ENCODE assay signal across 14 cellular contexts in the genomic region with DNA sequence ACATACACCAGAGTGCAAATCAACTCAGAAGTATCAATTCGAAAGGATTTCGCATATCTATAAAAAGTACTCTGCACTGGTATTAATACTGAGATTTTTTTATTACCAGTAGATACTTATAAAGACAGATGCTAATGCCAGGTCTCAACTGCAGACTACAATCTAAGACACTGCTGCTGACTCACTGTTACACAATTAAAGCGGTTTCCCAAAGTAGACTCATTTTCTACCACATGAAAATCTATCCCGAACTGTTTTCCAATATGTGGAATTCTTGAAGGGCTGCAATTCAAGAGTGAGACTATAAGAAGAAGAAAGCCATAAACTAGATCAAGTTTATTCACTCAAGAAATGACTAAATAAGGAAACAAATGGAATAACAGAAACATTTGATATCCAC. TPM values are rescaled to one million over a fixed set of nuclear protein-coding genes. Genes with fewer than 3 reads are reported as not detected.
DNase-seq lines count a peak whose midpoint lies in the region; ATAC-seq, FAIRE-seq and TF ChIP-seq lines count a peak whose summit lies in the region.
"Had no signal": no experiment of that assay in that cellular context is flagged by ENCODE, and none has a peak within 500 bp of the region (broad histone marks: within the 10 kb centered on the region; RNA-seq: fewer than 3 reads in every experiment).

No MANE protein-coding gene starts in this region.

- H2AFZ ChIP-seq in HCT116 (ENCODE audit: low read depth, low read length, poor library complexity, severe bottlenecking) = no peak overlapping the region
- H2AFZ ChIP-seq in astrocyte (ENCODE audit: low read depth, low read length) = no peak overlapping the region

- H3K4me2 ChIP-seq in HCT116 (ENCODE audit: low read length) (peak overlapping the region; percentile 65), astrocyte (ENCODE audit: low read length) (peak overlapping the region; percentile 66)

- H3K9me2 ChIP-seq in HCT116 (ENCODE audit: insufficient read depth) = no peaks in the 10 kb centered on the region

- peaks cover 48% of the 10 kb centered on the region for H3K79me2 ChIP-seq in HCT116 (ENCODE audit: insufficient read depth, low read length)
- peaks cover 66% of the 10 kb centered on the region for H3K79me2 ChIP-seq in astrocyte (ENCODE audit: insufficient read depth, low read length)

- ATAC-seq in HCT116 (peak; percentile 79), GM19328 (IDR thresholded peaks at IDR 0.05; ENCODE audit: unreplicated experiment) (no peak)

- no peak for TF ChIP-seq EP300 in suprapubic skin (IDR thresholded peaks at IDR 0.05)

- H3K9me3 Mint-ChIP-seq in astrocyte (ENCODE audit: unreplicated experiment) = no peaks in the 10 kb centered on the region

- WGBS in suprapubic skin = 63% methylated on average over 4 of the region's 4 CpGs

- FAIRE-seq in astrocyte (lab: Jason Lieb, UNC) = peak; percentile 83
- peak; percentile 72 for FAIRE-seq in islet of Langerhans (lab: Jason Lieb, UNC)
- FAIRE-seq: GM18507 had no signal

- H3K9ac ChIP-seq in HCT116 (ENCODE audit: low read length) (peak overlapping the region; percentile 11; the same call in 1 of the 2 replicates), astrocyte (ENCODE audit: low read length) (peak overlapping the region; percentile 50)

- H3K4me1 ChIP-seq in HCT116 (ENCODE audit: control insufficient read depth in 1 of 2, insufficient read depth in 2 of 2, low read length in 2 of 2) = peaks cover 55 to 60% of the 10 kb centered on the region in 2 experiments
- H3K4me1 ChIP-seq in astrocyte (ENCODE audit: insufficient read depth, low read length) = peaks cover 34% of the 10 kb centered on the region
- peaks cover 19% of the 10 kb centered on the region for H3K4me1 ChIP-seq in suprapubic skin
- H3K4me1 ChIP-seq: BE2C had no signal

- H3K27me3 ChIP-seq in HCT116 (ENCODE audit: insufficient read depth, low read length) (no peaks in the 10 kb centered on the region), astrocyte (ENCODE audit: insufficient read depth, low read length) (no peaks in the 10 kb centered on the region), suprapubic skin (no peaks in the 10 kb centered on the region)
- H3K27me3 ChIP-seq: BE2C, vagina had no signal

- intact Hi-C loops in HCT116 (cut with micrococcal nuclease) = no loop called here

- no peak overlapping the region for H3K4me3 ChIP-seq in AG04449 (ENCODE audit: low read depth, low read length)
- peak overlapping the region in 1 of 2 experiments; percentile 19; a peak in 1 of 4 replicates for H3K4me3 ChIP-seq in HCT116 (replicated peaks in 1 of 2; ENCODE audit: low read depth in 1 of 2, low read length in 2 of 2)
- no peak overlapping the region for H3K4me3 ChIP-seq in astrocyte (ENCODE audit: insufficient read depth, low read depth, low read length)
- no peak overlapping the region for H3K4me3 ChIP-seq in suprapubic skin
- H3K4me3 ChIP-seq: vagina had no signal

- H3K36me3 Mint-ChIP-seq in astrocyte (ENCODE audit: low read depth, unreplicated experiment) = no peaks in the 10 kb centered on the region

- no peak for TF ChIP-seq RAD21 in HCT116 (IDR thresholded peaks at IDR 0.05; ENCODE audit: low read depth)

- no peaks in the 10 kb centered on the region for H3K27me3 Mint-ChIP-seq in astrocyte (ENCODE audit: low read depth, unreplicated experiment)

- POLR2A ChIA-PET in AG04449 (lab: Yijun Ruan, JAX) = no interaction called here
- POLR2A ChIA-PET in HCT116 (lab: Charles Lee) = no interaction called here

- CTCF ChIA-PET in AG04449 (lab: Yijun Ruan, JAX) (no interaction called here), HCT116 (lab: Charles Lee) (no interaction called here)

- peak overlapping the region; percentile 96 for H3K27ac Mint-ChIP-seq in astrocyte (ENCODE audit: unreplicated experiment)
- H3K27ac Mint-ChIP-seq: nephron progenitor cell had no signal

- no peaks in the 10 kb centered on the region for H3K9me3 ChIP-seq in HCT116 (ENCODE audit: control insufficient read depth in 1 of 2, insufficient read depth in 1 of 2, low read depth in 1 of 2, low read length in 2 of 2)
- no peaks in the 10 kb centered on the region for H3K9me3 ChIP-seq in astrocyte (ENCODE audit: insufficient read depth, low read depth, low read length)
- no peaks in the 10 kb centered on the region for H3K9me3 ChIP-seq in suprapubic skin
- H3K9me3 ChIP-seq: BE2C, vagina had no signal

- no peaks in the 10 kb centered on the region for H4K20me1 ChIP-seq in HCT116 (ENCODE audit: insufficient read depth)
- H4K20me1 ChIP-seq in astrocyte (ENCODE audit: insufficient read depth, low read length) = no peaks in the 10 kb centered on the region

- no TSS peak for BruUV-seq in HCT116 (replicated peaks; lab: Mats Ljungman, UMichigan)

- DNase-seq in AG04449 (ENCODE audit: low read depth, low spot score) = peak; percentile 61
- no peak for DNase-seq in HCT116 (ENCODE audit: low read depth, low spot score)
- peak; percentile 96 for DNase-seq in astrocyte (ENCODE audit: low read depth)
- DNase-seq in NCI-H1694 (lab: John Stamatoyannopoulos, UW) = no peak
- DNase-seq in suprapubic skin (ENCODE audit: low spot score in 2 of 2) = no peak
- no peak for DNase-seq in inferior parietal cortex (ENCODE audit: extremely low spot score)
- DNase-seq: BE2C, Karpas-422, nephron progenitor cell, T-helper 2 cell had no signal

- no peak overlapping the region for H3K4me3 Mint-ChIP-seq in astrocyte (ENCODE audit: unreplicated experiment)
- H3K4me3 Mint-ChIP-seq: nephron progenitor cell had no signal

- RAD21 ChIA-PET in HCT116 (lab: Charles Lee; ENCODE audit: low non-redundant PET in 1 of 2, low total read pairs in 2 of 2, uncharacterized antibody in 2 of 2, unreplicated experiment in 2 of 2) = no interaction called here

- peaks cover 52% of the 10 kb centered on the region for H3K4me1 Mint-ChIP-seq in astrocyte (ENCODE audit: low read depth, unreplicated experiment)

- H3K27ac ChIP-seq in HCT116 (ENCODE audit: low read depth, low read length) = peak overlapping the region; percentile 59; the same call in 1 of the 2 replicates
- H3K27ac ChIP-seq in astrocyte (ENCODE audit: low read depth, low read length) = peak overlapping the region; percentile 70
- H3K27ac ChIP-seq in suprapubic skin = no peak overlapping the region
- H3K27ac ChIP-seq: vagina had no signal

- no peak for TF ChIP-seq POLR2A in HCT116 (IDR thresholded peaks at IDR 0.05; ENCODE audit: borderline replicate concordance, extremely low read depth, insufficient read depth, insufficient read length)
- no peak for TF ChIP-seq POLR2A in suprapubic skin (IDR thresholded peaks at IDR 0.05)

- TF ChIP-seq CTCF in AG04449 (IDR thresholded peaks at IDR 0.05; ENCODE audit: insufficient read depth, low read length, missing control alignments) = no peak
- no peak for TF ChIP-seq CTCF in HCT116 (IDR thresholded peaks at IDR 0.05 in 2 of 3, conservative IDR thresholded peaks at IDR 0.05 in 1 of 3; ENCODE audit: borderline replicate concordance in 1 of 3, insufficient read depth in 1 of 3, low read depth in 2 of 3, low read length in 2 of 3)
- no peak for TF ChIP-seq CTCF in astrocyte (IDR thresholded peaks at IDR 0.05; ENCODE audit: insufficient read depth, low read depth, low read length)
- no peak for TF ChIP-seq CTCF in suprapubic skin (IDR thresholded peaks at IDR 0.05)

- H3K36me3 ChIP-seq in HCT116 (ENCODE audit: control insufficient read depth in 1 of 2, insufficient read depth in 2 of 2, low read length in 2 of 2) (no peaks in the 10 kb centered on the region), astrocyte (ENCODE audit: insufficient read depth, low read length) (no peaks in the 10 kb centered on the region), suprapubic skin (no peaks in the 10 kb centered on the region)
- H3K36me3 ChIP-seq: BE2C, vagina had no signal

TF ChIP-seq in HCT116, 20 proteins besides CTCF, POLR2A, EP300 and RAD21 (continues in another document):
- TF ChIP-seq TCF7L2 (IDR thresholded peaks at IDR 0.05; ENCODE audit: borderline replicate concordance, extremely low read depth, insufficient read depth, insufficient read length) (no peak), ELF1 (IDR thresholded peaks at IDR 0.05; ENCODE audit: borderline replicate concordance, low read depth) (no peak), CEBPB (IDR thresholded peaks at IDR 0.05; ENCODE audit: low read depth) (peak; percentile 86), JUND (IDR thresholded peaks at IDR 0.05) (peak; percentile 64), SRF (IDR thresholded peaks at IDR 0.05; ENCODE audit: low read depth) (peak; percentile 40; the same call in 1 of the 2 replicates), SP1 (IDR thresholded peaks at IDR 0.05; ENCODE audit: low read depth) (peak; percentile 37; the same call in 1 of the 2 replicates), EZH2phosphoT487 (IDR thresholded peaks at IDR 0.05; ENCODE audit: borderline replicate concordance) (no peak)
- TF ChIP-seq, protein P1, sequence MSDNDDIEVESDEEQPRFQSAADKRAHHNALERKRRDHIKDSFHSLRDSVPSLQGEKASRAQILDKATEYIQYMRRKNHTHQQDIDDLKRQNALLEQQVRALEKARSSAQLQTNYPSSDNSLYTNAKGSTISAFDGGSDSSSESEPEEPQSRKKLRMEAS (IDR thresholded peaks at IDR 0.05) = no peak
- TF ChIP-seq, protein P2, sequence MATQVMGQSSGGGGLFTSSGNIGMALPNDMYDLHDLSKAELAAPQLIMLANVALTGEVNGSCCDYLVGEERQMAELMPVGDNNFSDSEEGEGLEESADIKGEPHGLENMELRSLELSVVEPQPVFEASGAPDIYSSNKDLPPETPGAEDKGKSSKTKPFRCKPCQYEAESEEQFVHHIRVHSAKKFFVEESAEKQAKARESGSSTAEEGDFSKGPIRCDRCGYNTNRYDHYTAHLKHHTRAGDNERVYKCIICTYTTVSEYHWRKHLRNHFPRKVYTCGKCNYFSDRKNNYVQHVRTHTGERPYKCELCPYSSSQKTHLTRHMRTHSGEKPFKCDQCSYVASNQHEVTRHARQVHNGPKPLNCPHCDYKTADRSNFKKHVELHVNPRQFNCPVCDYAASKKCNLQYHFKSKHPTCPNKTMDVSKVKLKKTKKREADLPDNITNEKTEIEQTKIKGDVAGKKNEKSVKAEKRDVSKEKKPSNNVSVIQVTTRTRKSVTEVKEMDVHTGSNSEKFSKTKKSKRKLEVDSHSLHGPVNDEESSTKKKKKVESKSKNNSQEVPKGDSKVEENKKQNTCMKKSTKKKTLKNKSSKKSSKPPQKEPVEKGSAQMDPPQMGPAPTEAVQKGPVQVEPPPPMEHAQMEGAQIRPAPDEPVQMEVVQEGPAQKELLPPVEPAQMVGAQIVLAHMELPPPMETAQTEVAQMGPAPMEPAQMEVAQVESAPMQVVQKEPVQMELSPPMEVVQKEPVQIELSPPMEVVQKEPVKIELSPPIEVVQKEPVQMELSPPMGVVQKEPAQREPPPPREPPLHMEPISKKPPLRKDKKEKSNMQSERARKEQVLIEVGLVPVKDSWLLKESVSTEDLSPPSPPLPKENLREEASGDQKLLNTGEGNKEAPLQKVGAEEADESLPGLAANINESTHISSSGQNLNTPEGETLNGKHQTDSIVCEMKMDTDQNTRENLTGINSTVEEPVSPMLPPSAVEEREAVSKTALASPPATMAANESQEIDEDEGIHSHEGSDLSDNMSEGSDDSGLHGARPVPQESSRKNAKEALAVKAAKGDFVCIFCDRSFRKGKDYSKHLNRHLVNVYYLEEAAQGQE (IDR thresholded peaks at IDR 0.05; ENCODE audit: low read depth) = no peak

RNA-seq across cellular contexts. Expression of a gene that starts 57.2 kb away (rescaled TPM):
- 27.8 TPM for total RNA-seq in HCT116 (2021; ENCODE audit: unreplicated experiment)
- 12.8 and 13.3 TPM in 2 replicates for polyA plus RNA-seq in HCT116 (2012)
- 20.6 and 21.6 TPM in 2 replicates for total RNA-seq in astrocyte
- 10 to 100 TPM; 49.5 to 93.4 (median 62.1) TPM for total RNA-seq in suprapubic skin

Comparison
In these comparisons a context has a peak if more than half of its experiments do, and no peak if none do; other contexts are left out.
1. DNase-seq: peak in AG04449 (single experiment) and astrocyte (single experiment); none in HCT116 (single experiment), NCI-H1694 (single experiment), suprapubic skin (0 of 2) and inferior parietal cortex (single experiment).